In the genomic region with DNA sequence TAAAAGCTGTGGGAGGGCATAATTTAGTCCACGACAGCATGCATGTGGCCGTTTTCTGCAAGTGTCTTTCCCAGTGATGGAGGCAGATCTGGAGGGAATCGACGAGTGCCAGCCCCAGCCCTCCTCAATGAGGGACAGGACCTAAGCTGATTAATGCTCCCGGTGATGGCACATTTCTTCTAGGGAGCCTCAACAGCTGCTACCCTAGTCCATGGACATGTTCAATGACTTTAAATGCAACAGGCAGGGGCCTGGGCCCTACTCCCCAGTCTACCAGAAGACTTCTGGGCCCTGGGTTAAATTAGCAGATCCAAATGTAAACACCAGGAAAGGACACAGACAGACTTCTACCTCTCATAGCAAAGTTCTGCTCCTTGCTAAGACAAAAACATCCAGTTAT, we compare ENCODE assay signal across 26 cellular contexts.
"Had no signal": no experiment of that assay in that cellular context is flagged by ENCODE, and none has a peak within 500 bp of the region (broad histone marks: within the 10 kb centered on the region; RNA-seq: fewer than 3 reads in every experiment).

No MANE protein-coding gene starts in this region.

- H3K36me3 ChIP-seq: stomach, suprapubic skin, thoracic aorta, thyroid gland, tibial artery, tibial nerve, transverse colon, upper lobe of left lung, upper lobe of right lung, uterus, vagina had no signal

- H3K4me3 ChIP-seq: stomach, suprapubic skin, testis, thoracic aorta, thyroid gland, tibial artery, tibial nerve, transverse colon, upper lobe of left lung, upper lobe of right lung, uterus, vagina had no signal

- FAIRE-seq: urothelium cell line had no signal

- H3K4me1 ChIP-seq: stomach, suprapubic skin, testis, thyroid gland, tibial artery, tibial nerve, transverse colon, upper lobe of left lung, upper lobe of right lung, uterus, vagina had no signal

- H3K9me3 ChIP-seq: stomach, suprapubic skin, testis, thoracic aorta, thyroid gland, tibial artery, tibial nerve, transverse colon, upper lobe of left lung, upper lobe of right lung, uterus, vagina had no signal

- H3K27ac ChIP-seq: stomach, suprapubic skin, testis, thoracic aorta, thyroid gland, tibial artery, tibial nerve, transverse colon, upper lobe of left lung, upper lobe of right lung, uterus, vagina had no signal

- DNase-seq: stimulated activated CD4-positive, alpha-beta T cell treated with anti-CD3 and anti-CD28 coated beads, Interleukin-2, amount 100 ng/mL, for 48 hours; stimulated activated CD4-positive, alpha-beta T cell treated with anti-CD3 and anti-CD28 coated beads, Interleukin-4, amount 100 ng/mL, for 1 hour; stimulated activated CD4-positive, alpha-beta T cell treated with anti-CD3 and anti-CD28 coated beads, Interleukin-4, amount 100 ng/mL, for 24 hours; stimulated activated CD4-positive, alpha-beta T cell treated with anti-CD3 and anti-CD28 coated beads, Interleukin-4, amount 100 ng/mL, for 4 hours; stimulated activated CD8-positive, alpha-beta memory T cell treated with anti-CD3 and anti-CD28 coated beads, Interleukin-4, amount 100 ng/mL, for 48 hours; stimulated activated naive B cell treated with anti-CD40 and anti-IgM and Interleukin-4, amounts not matched to agents 10 μg/mL and 1 μg/mL and 100 μg/mL, for 72 hours; stimulated activated naive CD4-positive, alpha-beta T cell; stimulated activated naive CD4-positive, alpha-beta T cell treated with Interleukin-2 at 50 U/mL for 16 hours; stimulated activated naive CD8-positive, alpha-beta T cell treated with anti-CD3 and anti-CD28 coated beads, Interleukin-15, amount 100 ng/mL, for 72 hours; stimulated activated naive CD8-positive, alpha-beta T cell treated with anti-CD3 and anti-CD28 coated beads, Interleukin-15, Interleukin-2, amounts not matched to agents 100 U/mL and 50 U/mL, for 24 hours; stomach; substantia nigra; testis; thyroid gland; tibial artery; transverse colon; upper lobe of left lung; upper lobe of right lung; uterus had no signal

- ATAC-seq: stimulated activated effector memory CD8-positive, alpha-beta T cell treated with anti-CD3 and anti-CD28 coated beads, Interleukin-12 subunit alpha, Interleukin-12 subunit beta, amount 100 ng/mL, for 72 hours; stimulated activated memory B cell treated with anti-CD40 and anti-IgM and Interleukin-4, amounts not matched to agents 10 μg/mL and 1 μg/mL and 100 μg/mL, for 72 hours; stimulated activated naive B cell treated with anti-CD40 and anti-IgM and Interleukin-4, amounts not matched to agents 10 μg/mL and 1 μg/mL and 100 μg/mL, for 72 hours; stimulated activated naive CD8-positive, alpha-beta T cell treated with anti-CD3 and anti-CD28 coated beads, Interleukin-15, amount 100 ng/mL, for 72 hours; stimulated activated naive CD8-positive, alpha-beta T cell treated with anti-CD3 and anti-CD28 coated beads, Interleukin-15, Interleukin-2, amounts not matched to agents 100 U/mL and 50 U/mL, for 24 hours; upper lobe of right lung had no signal

- H3K27me3 ChIP-seq: stomach, suprapubic skin, testis, thyroid gland, tibial nerve, transverse colon, upper lobe of left lung, upper lobe of right lung, uterus, vagina had no signal
